Comparison of ENCODE assay signal across 16 cellular contexts in genomic region chr2:56248965-56249742, GRCh38.
"Had no signal": no experiment of that assay in that cellular context is flagged by ENCODE, and none has a peak within 500 bp of the region (broad histone marks: within the 10 kb centered on the region; RNA-seq: fewer than 3 reads in every experiment).

No MANE protein-coding gene starts in this region.

- H3K4me3 ChIP-seq: ascending aorta, gastroesophageal sphincter, mucosa of descending colon, right lobe of liver, testis had no signal

- ATAC-seq: activated CD8-positive, alpha-beta memory T cell treated with anti-CD3 and anti-CD28 coated beads, Interleukin-2, amount 10 ng/mL, durations not matched to agents 7 days and 5 days; gastroesophageal sphincter; mucosa of descending colon; naive thymus-derived CD8-positive, alpha-beta T cell had no signal

- H3K9me3 ChIP-seq: ascending aorta, gastroesophageal sphincter, mucosa of descending colon, neutrophil, right lobe of liver, testis had no signal

- H3K4me1 ChIP-seq: ascending aorta, gastroesophageal sphincter had no signal

- H3K36me3 ChIP-seq: ascending aorta, gastroesophageal sphincter, neutrophil, right lobe of liver had no signal

- DNase-seq: activated CD4-positive, alpha-beta T cell treated with anti-CD3 and anti-CD28 coated beads for 1 hour; activated CD4-positive, alpha-beta T cell treated with anti-CD3 and anti-CD28 coated beads, Interleukin-2, amount 50 U/mL, for 48 hours; activated CD8-positive, alpha-beta memory T cell treated with anti-CD3 and anti-CD28 coated beads, Interleukin-2, amount 10 ng/mL, durations not matched to agents 7 days and 5 days; activated gamma-delta T cell treated with Interleukin-2 at 50 U/mL for 16 hours; activated naive CD8-positive, alpha-beta T cell treated with anti-CD3 and anti-CD28 coated beads, Interleukin-2, amount 10 ng/mL, durations not matched to agents 7 days and 5 days; activated T-cell treated with anti-CD3 and anti-CD28 coated beads, Interleukin-2, amount 50 U/mL, for 24 hours; hippocampal formation; kidney glomerular epithelial cell; mammary epithelial cell; mucosa of descending colon; naive thymus-derived CD8-positive, alpha-beta T cell; right lobe of liver; testis had no signal

- H3K27ac ChIP-seq: ascending aorta, gastroesophageal sphincter, neutrophil, right lobe of liver, testis had no signal

- H3K27me3 ChIP-seq: ascending aorta, gastroesophageal sphincter, neutrophil, right lobe of liver, testis had no signal
